20 cellular contexts compared by ENCODE assay signal in genomic region chr11:128559496-128560103, GRCh38. TPM values are rescaled to one million over a fixed set of nuclear protein-coding genes. Genes with fewer than 3 reads are reported as not detected.
DNase-seq lines count a peak whose midpoint lies in the region; ATAC-seq and TF ChIP-seq lines count a peak whose summit lies in the region.
"Had no signal": no experiment of that assay in that cellular context is flagged by ENCODE, and none has a peak within 500 bp of the region (broad histone marks: within the 10 kb centered on the region; RNA-seq: fewer than 3 reads in every experiment).

No MANE protein-coding gene starts in this region.

- DNase-seq in stimulated activated naive CD8-positive, alpha-beta T cell treated with anti-CD3 and anti-CD28 coated beads, Interleukin-15, amount 100 ng/mL, for 72 hours: peak in 1 of 2 donors; percentile 46
- DNase-seq in stimulated activated naive CD8-positive, alpha-beta T cell treated with anti-CD3 and anti-CD28 coated beads, Interleukin-15, Interleukin-2, amounts not matched to agents 100 U/mL and 50 U/mL, for 24 hours: no peak
- peak; percentile 65 for DNase-seq in NCI-H69 (lab: John Stamatoyannopoulos, UW)
- no peak for DNase-seq in stimulated activated naive B cell treated with anti-CD40 and anti-IgM and Interleukin-4, amounts not matched to agents 10 μg/mL and 1 μg/mL and 100 μg/mL, for 72 hours
- no peak for DNase-seq in Caco-2
- no peak for DNase-seq in kidney glomerular epithelial cell (lab: John Stamatoyannopoulos, UW)
- no peak for DNase-seq in CD8-positive, alpha-beta T cell
- DNase-seq: BE2C, caudate nucleus, hippocampal formation, left cardiac atrium, midbrain, NCI-H2029, NCI-H524 treated with DMSO at 0.1 percent for 48 hours, sigmoid colon, thyroid gland had no signal

- TF ChIP-seq CTCF in Caco-2 (IDR thresholded peaks at IDR 0.05; ENCODE audit: insufficient read depth in 1 of 2, low read depth in 1 of 2, low read length in 1 of 2, severe bottlenecking in 1 of 2, unreplicated experiment in 1 of 2): no peak
- no peak for TF ChIP-seq CTCF in CD8-positive, alpha-beta T cell (IDR thresholded peaks at IDR 0.05)

- CTCF ChIA-PET in Caco-2 (lab: Charles Lee): interaction anchor here (0.6 kb wide), 1 partner anchor 682 kb away, joined by 3 read pairs; no protein-coding TSS in a partner anchor
- CTCF ChIA-PET in CD8-positive, alpha-beta T cell (lab: Charles Lee): no interaction called here

- no peaks in the 10 kb centered on the region for H3K27me3 ChIP-seq in Caco-2 (replicated peaks; ENCODE audit: control insufficient read depth, insufficient read depth, low read length)
- no peaks in the 10 kb centered on the region for H3K27me3 ChIP-seq in CD8-positive, alpha-beta T cell (ENCODE audit: insufficient read depth, low read length)
- H3K27me3 ChIP-seq: BE2C, sigmoid colon, thyroid gland had no signal

- POLR2A ChIA-PET in Caco-2 (lab: Charles Lee): no interaction called here
- POLR2A ChIA-PET in CD8-positive, alpha-beta T cell (lab: Charles Lee): no interaction called here

- H3K27me3 Mint-ChIP-seq in stimulated activated naive CD8-positive, alpha-beta T cell treated with anti-CD3 and anti-CD28 coated beads, Interleukin-15, amount 100 ng/mL, for 72 hours: no peaks in the 10 kb centered on the region
- no peaks in the 10 kb centered on the region for H3K27me3 Mint-ChIP-seq in stimulated activated naive B cell treated with anti-CD40 and anti-IgM and Interleukin-4, amounts not matched to agents 10 μg/mL and 1 μg/mL and 100 μg/mL, for 72 hours
- peaks cover 16% of the 10 kb centered on the region for H3K27me3 Mint-ChIP-seq in Caco-2 (ENCODE audit: insufficient read depth, unreplicated experiment)
- H3K27me3 Mint-ChIP-seq in CD8-positive, alpha-beta T cell (ENCODE audit: low read depth): no peaks in the 10 kb centered on the region
- H3K27me3 Mint-ChIP-seq: activated naive CD8-positive, alpha-beta T cell had no signal

- no peak overlapping the region for H3K27ac ChIP-seq in CD8-positive, alpha-beta T cell (ENCODE audit: low read depth, low read length)
- H3K27ac ChIP-seq: sigmoid colon, thyroid gland had no signal

- H3K36me3 Mint-ChIP-seq in stimulated activated naive B cell treated with anti-CD40 and anti-IgM and Interleukin-4, amounts not matched to agents 10 μg/mL and 1 μg/mL and 100 μg/mL, for 72 hours: no peaks in the 10 kb centered on the region
- H3K36me3 Mint-ChIP-seq in Caco-2 (ENCODE audit: insufficient read depth, unreplicated experiment): no peaks in the 10 kb centered on the region
- H3K36me3 Mint-ChIP-seq in CD8-positive, alpha-beta T cell: no peaks in the 10 kb centered on the region
- H3K36me3 Mint-ChIP-seq: activated naive CD8-positive, alpha-beta T cell had no signal

- intact Hi-C loops in Caco-2 (cut with micrococcal nuclease; ENCODE audit: unreplicated experiment): no loop called here
- intact Hi-C loops in CD8-positive, alpha-beta T cell (cut with DNase I, micrococcal nuclease): no loop called here

- no peak overlapping the region for H3K27ac Mint-ChIP-seq in stimulated activated naive CD8-positive, alpha-beta T cell treated with anti-CD3 and anti-CD28 coated beads, Interleukin-15, amount 100 ng/mL, for 72 hours
- no peak overlapping the region for H3K27ac Mint-ChIP-seq in stimulated activated naive B cell treated with anti-CD40 and anti-IgM and Interleukin-4, amounts not matched to agents 10 μg/mL and 1 μg/mL and 100 μg/mL, for 72 hours
- H3K27ac Mint-ChIP-seq in Caco-2 (ENCODE audit: unreplicated experiment): no peak overlapping the region
- H3K27ac Mint-ChIP-seq in CD8-positive, alpha-beta T cell: no peak overlapping the region
- H3K27ac Mint-ChIP-seq: activated naive CD8-positive, alpha-beta T cell had no signal

- H3K9me3 ChIP-seq in Caco-2: no peaks in the 10 kb centered on the region
- no peaks in the 10 kb centered on the region for H3K9me3 ChIP-seq in CD8-positive, alpha-beta T cell (ENCODE audit: low read length)
- H3K9me3 ChIP-seq: BE2C, sigmoid colon, thyroid gland had no signal

- peaks cover 13% of the 10 kb centered on the region for H3K4me1 Mint-ChIP-seq in stimulated activated naive CD8-positive, alpha-beta T cell treated with anti-CD3 and anti-CD28 coated beads, Interleukin-15, amount 100 ng/mL, for 72 hours
- peaks cover 35 to 45% of the 10 kb centered on the region in 2 donors for H3K4me1 Mint-ChIP-seq in stimulated activated naive B cell treated with anti-CD40 and anti-IgM and Interleukin-4, amounts not matched to agents 10 μg/mL and 1 μg/mL and 100 μg/mL, for 72 hours
- no peaks in the 10 kb centered on the region for H3K4me1 Mint-ChIP-seq in Caco-2 (ENCODE audit: low read depth, unreplicated experiment)
- peaks cover 22% of the 10 kb centered on the region for H3K4me1 Mint-ChIP-seq in CD8-positive, alpha-beta T cell (ENCODE audit: low read depth)

- no peak overlapping the region for H3K4me3 ChIP-seq in Caco-2 (ENCODE audit: low read depth, low read length)
- H3K4me3 ChIP-seq in CD8-positive, alpha-beta T cell (ENCODE audit: low read depth, low read length): no peak overlapping the region
- H3K4me3 ChIP-seq: sigmoid colon, thyroid gland had no signal

- H3K9me3 Mint-ChIP-seq in stimulated activated naive CD8-positive, alpha-beta T cell treated with anti-CD3 and anti-CD28 coated beads, Interleukin-15, amount 100 ng/mL, for 72 hours: no peaks in the 10 kb centered on the region
- peaks cover 0 to 9% of the 10 kb centered on the region in 2 donors for H3K9me3 Mint-ChIP-seq in stimulated activated naive B cell treated with anti-CD40 and anti-IgM and Interleukin-4, amounts not matched to agents 10 μg/mL and 1 μg/mL and 100 μg/mL, for 72 hours
- H3K9me3 Mint-ChIP-seq in Caco-2 (ENCODE audit: unreplicated experiment): peaks cover 12% of the 10 kb centered on the region
- H3K9me3 Mint-ChIP-seq in CD8-positive, alpha-beta T cell: no peaks in the 10 kb centered on the region

- H3K4me3 Mint-ChIP-seq in stimulated activated naive CD8-positive, alpha-beta T cell treated with anti-CD3 and anti-CD28 coated beads, Interleukin-15, amount 100 ng/mL, for 72 hours: no peak overlapping the region
- H3K4me3 Mint-ChIP-seq in stimulated activated naive B cell treated with anti-CD40 and anti-IgM and Interleukin-4, amounts not matched to agents 10 μg/mL and 1 μg/mL and 100 μg/mL, for 72 hours: no peak overlapping the region
- no peak overlapping the region for H3K4me3 Mint-ChIP-seq in Caco-2 (ENCODE audit: unreplicated experiment)
- no peak overlapping the region for H3K4me3 Mint-ChIP-seq in CD8-positive, alpha-beta T cell
- H3K4me3 Mint-ChIP-seq: activated naive CD8-positive, alpha-beta T cell had no signal

- no peaks in the 10 kb centered on the region for H3K4me1 ChIP-seq in Caco-2
- no peaks in the 10 kb centered on the region for H3K4me1 ChIP-seq in CD8-positive, alpha-beta T cell (ENCODE audit: insufficient read depth, low read length)
- H3K4me1 ChIP-seq: BE2C, sigmoid colon had no signal

- H3K36me3 ChIP-seq in Caco-2 (ENCODE audit: control insufficient read depth, insufficient read depth, low read length): no peaks in the 10 kb centered on the region
- H3K36me3 ChIP-seq in CD8-positive, alpha-beta T cell (ENCODE audit: insufficient read depth, low read length): no peaks in the 10 kb centered on the region
- H3K36me3 ChIP-seq: BE2C, sigmoid colon, thyroid gland had no signal

- ATAC-seq in stimulated activated naive CD8-positive, alpha-beta T cell treated with anti-CD3 and anti-CD28 coated beads, Interleukin-15, amount 100 ng/mL, for 72 hours: peak; percentile 91
- ATAC-seq in stimulated activated naive CD8-positive, alpha-beta T cell treated with anti-CD3 and anti-CD28 coated beads, Interleukin-15, Interleukin-2, amounts not matched to agents 100 U/mL and 50 U/mL, for 24 hours: no peak
- peak; percentile 53 for ATAC-seq in GM21619 (IDR thresholded peaks at IDR 0.05; ENCODE audit: unreplicated experiment)
- peak; percentile 8 to 13 for ATAC-seq in stimulated activated naive B cell treated with anti-CD40 and anti-IgM and Interleukin-4, amounts not matched to agents 10 μg/mL and 1 μg/mL and 100 μg/mL, for 72 hours (replicated peaks)
- no peak for ATAC-seq in CD8-positive, alpha-beta T cell
- ATAC-seq: left cardiac atrium, Panc1, SK-N-SH treated with all-trans-retinoic acid at 6 μM for 48 hours had no signal

- BruUV-seq in Caco-2 (replicated peaks; lab: Mats Ljungman, UMichigan): no TSS peak

RNA-seq across cellular contexts. Expression of gene ETS1, which starts 27.8 kb away (rescaled TPM):
- 1.1 and 1.2 TPM in 2 replicates for total RNA-seq in Caco-2 (2022)
- total RNA-seq in CD8-positive, alpha-beta T cell: 100 to 1,000 TPM; 338 to 345 TPM

Comparison
In these comparisons a context has a peak if more than half of its experiments do, and no peak if none do; other contexts are left out.
1. ATAC-seq: peak in stimulated activated naive CD8-positive, alpha-beta T cell treated with anti-CD3 and anti-CD28 coated beads, Interleukin-15, amount 100 ng/mL, for 72 hours (single experiment), GM21619 (single experiment) and stimulated activated naive B cell treated with anti-CD40 and anti-IgM and Interleukin-4, amounts not matched to agents 10 μg/mL and 1 μg/mL and 100 μg/mL, for 72 hours (2 of 2); none in stimulated activated naive CD8-positive, alpha-beta T cell treated with anti-CD3 and anti-CD28 coated beads, Interleukin-15, Interleukin-2, amounts not matched to agents 100 U/mL and 50 U/mL, for 24 hours (single experiment) and CD8-positive, alpha-beta T cell (single experiment).
2. RNA of gene ETS1, which starts 27.8 kb away (total RNA-seq): 338 to 345 TPM in CD8-positive, alpha-beta T cell; 1.1 to 1.2 TPM in Caco-2; every median in the first group is over 100 times any median in the second.